Comparison of ENCODE assay signal across 11 cellular contexts in genomic region chr5:60776343-60776742, GRCh38.
"Had no signal": no experiment of that assay in that cellular context is flagged by ENCODE, and none has a peak within 500 bp of the region (broad histone marks: within the 10 kb centered on the region; RNA-seq: fewer than 3 reads in every experiment).

No MANE protein-coding gene starts in this region.

- H3K4me3 ChIP-seq: GM23248, GM23338, HAP-1 had no signal

- ATAC-seq: GM23338, HCT116 had no signal

- DNase-seq: GM23248, GOT3, H7, H9, HCEC 1CT, HFFc6 had no signal

- FAIRE-seq: H1, H54 had no signal

- H3K9ac ChIP-seq: GM23248 had no signal

- H2AFZ ChIP-seq: GM23248, GM23338 had no signal

- H3K4me2 ChIP-seq: GM23338 had no signal

- H3K9me3 ChIP-seq: HAP-1 had no signal

- H3K27ac ChIP-seq: GM23248 had no signal
